In the genomic region with DNA sequence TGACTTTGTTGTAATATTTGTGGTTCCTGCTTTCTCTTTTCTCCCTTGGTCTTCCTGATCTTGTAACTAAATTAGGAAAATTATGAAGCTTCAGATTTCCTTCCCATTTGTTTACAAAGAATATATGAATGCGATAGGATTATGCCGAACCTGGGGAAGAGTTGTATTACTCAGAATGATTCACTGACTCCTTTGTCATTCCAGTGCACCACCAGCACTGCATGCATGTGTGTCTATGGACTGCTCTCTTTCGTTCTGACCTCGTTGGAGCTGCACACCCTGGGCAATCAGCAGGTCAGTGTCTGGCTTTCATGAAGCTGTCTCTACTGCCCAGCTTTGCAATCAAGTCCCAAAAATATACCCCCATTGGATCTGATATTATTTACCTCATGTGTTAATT, we compare ENCODE assay signal across 14 cellular contexts. TPM values are rescaled to one million over a fixed set of nuclear protein-coding genes. Genes with fewer than 3 reads are reported as not detected.
A peak's percentile ranks its signal among the peaks of the same experiment; 100 is the strongest.
DNase-seq lines count a peak whose midpoint lies in the region; ATAC-seq, FAIRE-seq and TF ChIP-seq lines count a peak whose summit lies in the region.
"Had no signal": no experiment of that assay in that cellular context is flagged by ENCODE, and none has a peak within 500 bp of the region (broad histone marks: within the 10 kb centered on the region; RNA-seq: fewer than 3 reads in every experiment).

No MANE protein-coding gene starts in this region.

- no peaks in the 10 kb centered on the region for H3K27me3 Mint-ChIP-seq in stimulated activated memory B cell treated with anti-CD40 and anti-IgM and Interleukin-4, amounts not matched to agents 10 μg/mL and 1 μg/mL and 100 μg/mL, for 72 hours
- H3K27me3 Mint-ChIP-seq: activated naive CD4-positive, alpha-beta T cell treated with anti-CD3 and anti-CD28 coated beads, Interleukin-2, amount 10 ng/mL, durations not matched to agents 7 days and 5 days had no signal

- H3K4me1 Mint-ChIP-seq in stimulated activated memory B cell treated with anti-CD40 and anti-IgM and Interleukin-4, amounts not matched to agents 10 μg/mL and 1 μg/mL and 100 μg/mL, for 72 hours: no peaks in the 10 kb centered on the region
- H3K4me1 Mint-ChIP-seq: activated naive CD4-positive, alpha-beta T cell treated with anti-CD3 and anti-CD28 coated beads, Interleukin-2, amount 10 ng/mL, durations not matched to agents 7 days and 5 days had no signal

- no peak overlapping the region for H3K4me3 ChIP-seq in A549
- H3K4me3 ChIP-seq in fibroblast of pulmonary artery (replicated peaks; ENCODE audit: low read depth, low read length): no peak overlapping the region
- H3K4me3 ChIP-seq in BE2C (ENCODE audit: low read depth, low read length): no peak overlapping the region
- H3K4me3 ChIP-seq: thoracic aorta had no signal

- H3K27ac ChIP-seq in A549: no peak overlapping the region
- H3K27ac ChIP-seq: thoracic aorta, VCaP had no signal

- FAIRE-seq in A549 (lab: Jason Lieb, UNC): no peak

- H3K36me3 Mint-ChIP-seq in stimulated activated memory B cell treated with anti-CD40 and anti-IgM and Interleukin-4, amounts not matched to agents 10 μg/mL and 1 μg/mL and 100 μg/mL, for 72 hours: peaks cover 75% of the 10 kb centered on the region

- H3K4me1 ChIP-seq in A549: peaks cover 14% of the 10 kb centered on the region; the same call in 2 of the 3 replicates
- H3K4me1 ChIP-seq in BE2C: no peaks in the 10 kb centered on the region

- no peak for TF ChIP-seq CTCF in A549 (IDR thresholded peaks at IDR 0.05)
- no peak for TF ChIP-seq CTCF in fibroblast of pulmonary artery (IDR thresholded peaks at IDR 0.05; ENCODE audit: low read length, missing control alignments)
- TF ChIP-seq CTCF in BE2C (IDR thresholded peaks at IDR 0.05; ENCODE audit: low read depth, low read length): no peak

- peak; percentile 68 to 86; a peak in 4 of 6 replicates for ATAC-seq in A549
- no peak for ATAC-seq in stimulated activated memory B cell treated with anti-CD40 and anti-IgM and Interleukin-4, amounts not matched to agents 10 μg/mL and 1 μg/mL and 100 μg/mL, for 72 hours

- no peaks in the 10 kb centered on the region for H3K9me3 Mint-ChIP-seq in stimulated activated memory B cell treated with anti-CD40 and anti-IgM and Interleukin-4, amounts not matched to agents 10 μg/mL and 1 μg/mL and 100 μg/mL, for 72 hours
- H3K9me3 Mint-ChIP-seq: activated naive CD4-positive, alpha-beta T cell treated with anti-CD3 and anti-CD28 coated beads, Interleukin-2, amount 10 ng/mL, durations not matched to agents 7 days and 5 days had no signal

- CTCF ChIA-PET in A549 (lab: Yijun Ruan, JAX): interaction anchor here (1.3 to 1.8 kb wide), 2 partner anchors 30 to 56 kb away, joined by 3 to 5 read pairs; no protein-coding TSS in a partner anchor

- H3K27ac Mint-ChIP-seq in stimulated activated memory B cell treated with anti-CD40 and anti-IgM and Interleukin-4, amounts not matched to agents 10 μg/mL and 1 μg/mL and 100 μg/mL, for 72 hours: no peak overlapping the region
- H3K27ac Mint-ChIP-seq: activated naive CD4-positive, alpha-beta T cell treated with anti-CD3 and anti-CD28 coated beads, Interleukin-2, amount 10 ng/mL, durations not matched to agents 7 days and 5 days had no signal

- TF ChIP-seq RAD21 in A549 (conservative IDR thresholded peaks at IDR 0.05 in 1 of 2, IDR thresholded peaks at IDR 0.05 in 1 of 2): no peak

- H3K4me2 ChIP-seq in A549: peak overlapping the region; percentile 22

- WGBS in A549 (ENCODE audit: missing lambda C conversion rate): 17% methylated on average over 4 of the region's 4 CpGs

- TF ChIP-seq POLR2A in A549 (IDR thresholded peaks at IDR 0.05; ENCODE audit: low read length): no peak

- H3K27me3 ChIP-seq in BE2C: no peaks in the 10 kb centered on the region

- H3K4me3 Mint-ChIP-seq in stimulated activated memory B cell treated with anti-CD40 and anti-IgM and Interleukin-4, amounts not matched to agents 10 μg/mL and 1 μg/mL and 100 μg/mL, for 72 hours: no peak overlapping the region
- H3K4me3 Mint-ChIP-seq: activated naive CD4-positive, alpha-beta T cell treated with anti-CD3 and anti-CD28 coated beads, Interleukin-2, amount 10 ng/mL, durations not matched to agents 7 days and 5 days had no signal

- H3K9me3 ChIP-seq in A549 (no peaks in the 10 kb centered on the region), BE2C (no peaks in the 10 kb centered on the region)
- H3K9me3 ChIP-seq: thoracic aorta had no signal

- POLR2A ChIA-PET in A549 (lab: Yijun Ruan, JAX): no interaction called here

- no peak for TF ChIP-seq EP300 in A549 (IDR thresholded peaks at IDR 0.05)

- peak; percentile 23 to 32 for DNase-seq in A549 (ENCODE audit: low read depth in 1 of 2, low spot score in 1 of 2)
- peak; percentile 83 for DNase-seq in HPDE6-E6E7 (ENCODE audit: extremely low spot score)
- peak; percentile 79 for DNase-seq in amniotic epithelial cell (ENCODE audit: low read depth)
- DNase-seq in fibroblast of pulmonary artery (ENCODE audit: low read depth): peak; percentile 55
- DNase-seq in BE2C: no peak
- DNase-seq in NCI-H1436 (lab: John Stamatoyannopoulos, UW): no peak
- no peak for DNase-seq in superior temporal gyrus (ENCODE audit: extremely low spot score)
- DNase-seq: activated naive CD4-positive, alpha-beta T cell treated with anti-CD3 and anti-CD28 coated beads, Interleukin-2, amount 10 ng/mL, durations not matched to agents 7 days and 5 days; foreskin melanocyte; islet precursor cell; NCI-H2171 treated with DMSO at 0.1 percent for 48 hours had no signal

- peaks cover 70% of the 10 kb centered on the region for H3K36me3 ChIP-seq in BE2C

TF ChIP-seq in A549, 52 proteins besides CTCF, POLR2A, EP300 and RAD21:
- TF ChIP-seq, protein P1, sequence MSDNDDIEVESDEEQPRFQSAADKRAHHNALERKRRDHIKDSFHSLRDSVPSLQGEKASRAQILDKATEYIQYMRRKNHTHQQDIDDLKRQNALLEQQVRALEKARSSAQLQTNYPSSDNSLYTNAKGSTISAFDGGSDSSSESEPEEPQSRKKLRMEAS (IDR thresholded peaks at IDR 0.05): 0 out of 2 replicates have a peak, but pooled peaks have one; percentile 16
- no peak for TF ChIP-seq CBX8 (IDR thresholded peaks at IDR 0.05)
- no peak for TF ChIP-seq RFX5 (IDR thresholded peaks at IDR 0.05)
- TF ChIP-seq FOSL2 (IDR thresholded peaks at IDR 0.05): 0 out of 2 replicates have a peak, but pooled peaks have one; percentile 6
- peak; percentile 28; the same call in 1 of the 2 replicates for TF ChIP-seq FOSL2 (CRISPR knock-in tag; IDR thresholded peaks at IDR 0.05)
TF ChIP-seq in A549: peak in this region for 2.

RNA-seq across cellular contexts. Expression of a gene that starts 25.5 kb away (rescaled TPM):
- 52.3 and 62.1 TPM in 2 replicates for polyA plus RNA-seq in A549 (2011; rRNA removed)
- 62.7 and 67.5 TPM in 2 replicates for polyA plus RNA-seq in A549 (2012; cell fraction: cytosol; rRNA removed)
- 107 and 133 TPM in 2 replicates for polyA plus RNA-seq in A549 (2012; cell fraction: nucleus; rRNA removed)
- polyA plus RNA-seq in A549 (2017; fragmentation: RNase III; extraction: RNeasy Plus Mini Kit Qiagen cat#74134 plus additional on column Dnase treatment): 29.2 to 37.9 TPM (median 33.2 TPM) in 3 replicates
- polyA minus RNA-seq in A549 (2011; rRNA and poly(A)+ RNA removed): 176 and 187 TPM in 2 replicates
- polyA plus RNA-seq in BE2C (2012; ENCODE audit: insufficient read depth, insufficient read length, low read depth): 42.1 TPM

RNA-seq across cellular contexts. Expression of a gene that starts 25.6 kb away (rescaled TPM):
- polyA plus RNA-seq in A549 (2011; rRNA removed) (25.4 and 27.8 TPM in 2 replicates), A549 (2017; fragmentation: RNase III; extraction: RNeasy Plus Mini Kit Qiagen cat#74134 plus additional on column Dnase treatment) (19.9 to 22.8 TPM (median 22.2 TPM) in 3 replicates)
- polyA plus RNA-seq in A549 (2012; cell fraction: cytosol; rRNA removed): 23.8 and 34.1 TPM in 2 replicates
- 37.4 and 40.1 TPM in 2 replicates for polyA plus RNA-seq in A549 (2012; cell fraction: nucleus; rRNA removed)
- 36.7 and 51.3 TPM in 2 replicates for polyA minus RNA-seq in A549 (2011; rRNA and poly(A)+ RNA removed)
- 48.8 TPM for polyA plus RNA-seq in BE2C (2012; ENCODE audit: insufficient read depth, insufficient read length, low read depth)

RNA-seq across cellular contexts. Expression of a gene that starts 52.2 kb away (rescaled TPM):
- polyA plus RNA-seq in A549 (2011; rRNA removed) (0.12 TPM in 1 of 2 replicates, not detected in the other), A549 (2017; fragmentation: RNase III; extraction: RNeasy Plus Mini Kit Qiagen cat#74134 plus additional on column Dnase treatment) (0.12 TPM in 1 of 3 replicates, not detected in the others)
- polyA plus RNA-seq in A549 (2012; cell fraction: cytosol; rRNA removed): 0.05 and 0.06 TPM in 2 replicates
- 0.28 TPM in 1 of 2 replicates, not detected in the other for polyA plus RNA-seq in A549 (2012; cell fraction: nucleus; rRNA removed)
- not detected in 2 replicates for polyA minus RNA-seq in A549 (2011; rRNA and poly(A)+ RNA removed)
- 1.5 TPM for polyA plus RNA-seq in BE2C (2012; ENCODE audit: insufficient read depth, insufficient read length, low read depth)

RNA-seq across cellular contexts. Expression of a gene that starts 55.2 kb away (rescaled TPM):
- polyA plus RNA-seq in A549 (2011; rRNA removed): 28.3 and 30.0 TPM in 2 replicates
- 55.5 and 69.2 TPM in 2 replicates for polyA plus RNA-seq in A549 (2012; cell fraction: cytosol; rRNA removed)
- polyA plus RNA-seq in A549 (2012; cell fraction: nucleus; rRNA removed): 276 and 298 TPM in 2 replicates
- polyA plus RNA-seq in A549 (2017; fragmentation: RNase III; extraction: RNeasy Plus Mini Kit Qiagen cat#74134 plus additional on column Dnase treatment): 40.2 to 42.6 TPM (median 40.6 TPM) in 3 replicates
- polyA minus RNA-seq in A549 (2011; rRNA and poly(A)+ RNA removed): 29.5 and 40.5 TPM in 2 replicates
- 114 TPM for polyA plus RNA-seq in BE2C (2012; ENCODE audit: insufficient read depth, insufficient read length, low read depth)

Comparison
In these comparisons a context has a peak if more than half of its experiments do, and no peak if none do; other contexts are left out.
1. DNase-seq: peak in A549 (2 of 2), HPDE6-E6E7 (single experiment), amniotic epithelial cell (single experiment) and fibroblast of pulmonary artery (single experiment); none in BE2C (single experiment), NCI-H1436 (single experiment) and superior temporal gyrus (single experiment).